In the genomic region with DNA sequence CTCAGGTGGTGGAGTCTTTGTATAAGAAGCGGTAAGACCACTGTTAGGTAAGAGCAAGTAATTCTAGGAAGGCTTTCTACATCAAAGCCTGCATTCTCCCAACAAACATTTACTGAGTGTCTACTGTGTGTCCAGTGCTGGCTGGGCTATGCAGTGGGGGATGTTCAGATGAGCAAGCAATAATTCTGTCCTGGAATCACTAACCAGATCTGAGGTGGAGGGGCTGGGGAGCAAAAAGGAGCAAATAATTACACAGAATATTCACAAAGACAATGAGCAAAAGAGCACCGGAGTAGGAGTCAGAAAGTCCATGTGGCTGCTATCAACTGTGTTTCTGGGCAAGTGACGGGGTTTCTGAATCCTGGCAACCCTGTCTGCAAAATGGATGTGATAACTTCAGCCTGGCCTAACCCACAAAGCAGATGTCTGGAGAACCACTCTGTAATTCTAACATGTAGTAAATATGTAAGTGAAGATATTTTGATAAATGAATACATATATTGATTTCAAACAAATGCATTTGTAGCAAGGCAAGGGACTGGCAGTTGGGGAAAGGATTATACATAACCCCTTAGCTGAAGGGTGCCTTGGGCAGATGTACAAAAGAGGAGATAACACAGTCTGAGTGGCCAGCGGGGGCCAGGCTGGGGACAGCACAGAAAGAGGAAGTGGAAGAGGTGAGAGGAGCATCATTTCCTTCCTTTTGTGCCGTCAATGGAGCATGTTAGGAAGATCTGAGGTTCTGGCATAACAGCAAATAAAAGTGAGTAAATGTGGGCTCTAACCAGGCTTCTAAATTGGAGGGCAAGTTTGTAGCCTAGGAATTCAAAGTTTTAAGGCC, we compare ENCODE assay signal across 9 cellular contexts. TPM values are rescaled to one million over a fixed set of nuclear protein-coding genes. Genes with fewer than 3 reads are reported as not detected.
DNase-seq lines count a peak whose midpoint lies in the region; ATAC-seq and TF ChIP-seq lines count a peak whose summit lies in the region.
"Had no signal": no experiment of that assay in that cellular context is flagged by ENCODE, and none has a peak within 500 bp of the region (broad histone marks: within the 10 kb centered on the region; RNA-seq: fewer than 3 reads in every experiment).

No MANE protein-coding gene starts in this region.

- H3K27me3 ChIP-seq in esophagus muscularis mucosa, result no peaks in the 10 kb centered on the region
- no peaks in the 10 kb centered on the region for H3K27me3 ChIP-seq in colonic mucosa
- H3K27me3 ChIP-seq in SJCRH30, result no peaks in the 10 kb centered on the region

- peak overlapping the region; percentile 88 for H3K27ac Mint-ChIP-seq in stimulated activated effector memory CD8-positive, alpha-beta T cell treated with anti-CD3 and anti-CD28 coated beads, Interleukin-12 subunit alpha, Interleukin-12 subunit beta, amount 100 ng/mL, for 72 hours

- TF ChIP-seq POLR2A in NB4 (IDR thresholded peaks at IDR 0.05; ENCODE audit: extremely low read depth, insufficient read length), result no peak
- no peak for TF ChIP-seq POLR2A in esophagus muscularis mucosa (IDR thresholded peaks at IDR 0.05; ENCODE audit: low read depth)

- H3K4me3 ChIP-seq in NB4 (ENCODE audit: low read depth, low read length) (no peak overlapping the region), esophagus muscularis mucosa (no peak overlapping the region), colonic mucosa (no peak overlapping the region), SJCRH30 (no peak overlapping the region)

- 40% methylated on average over 5 of the region's 5 CpGs for WGBS in esophagus muscularis mucosa

- intact Hi-C loops in esophagus muscularis mucosa (cut with DNase I) (no loop called here), colonic mucosa (cut with DNase I) (no loop called here)

- peaks cover 22 to 73% (median 60%) of the 10 kb centered on the region in 4 donors for H3K4me1 ChIP-seq in esophagus muscularis mucosa
- no peaks in the 10 kb centered on the region for H3K4me1 ChIP-seq in colonic mucosa
- no peaks in the 10 kb centered on the region for H3K4me1 ChIP-seq in SJCRH30

- TF ChIP-seq CTCF in NB4 (IDR thresholded peaks at IDR 0.05; ENCODE audit: low read depth, low read length) (no peak), esophagus muscularis mucosa (IDR thresholded peaks at IDR 0.05) (no peak), colonic mucosa (IDR thresholded peaks at IDR 0.05) (no peak)

- no peaks in the 10 kb centered on the region for H3K9me3 Mint-ChIP-seq in stimulated activated effector memory CD8-positive, alpha-beta T cell treated with anti-CD3 and anti-CD28 coated beads, Interleukin-12 subunit alpha, Interleukin-12 subunit beta, amount 100 ng/mL, for 72 hours

- H3K4me3 Mint-ChIP-seq in stimulated activated effector memory CD8-positive, alpha-beta T cell treated with anti-CD3 and anti-CD28 coated beads, Interleukin-12 subunit alpha, Interleukin-12 subunit beta, amount 100 ng/mL, for 72 hours, result peak overlapping the region; percentile 5

- H3K9ac ChIP-seq in colonic mucosa (ENCODE audit: low read depth in 2 of 2, low read length in 2 of 2), result no peak overlapping the region

- no peaks in the 10 kb centered on the region for H3K9me3 ChIP-seq in esophagus muscularis mucosa
- no peaks in the 10 kb centered on the region for H3K9me3 ChIP-seq in colonic mucosa
- no peaks in the 10 kb centered on the region for H3K9me3 ChIP-seq in SJCRH30 (replicated peaks)

- peak; percentile 54 for ATAC-seq in GM19372 (IDR thresholded peaks at IDR 0.05; ENCODE audit: low read depth, unreplicated experiment)
- peak; percentile 64 for ATAC-seq in stimulated activated effector memory CD8-positive, alpha-beta T cell treated with anti-CD3 and anti-CD28 coated beads, Interleukin-12 subunit alpha, Interleukin-12 subunit beta, amount 100 ng/mL, for 72 hours

- peak; percentile 53 for DNase-seq in NB4 (ENCODE audit: low read depth)
- no peak for DNase-seq in esophagus muscularis mucosa (ENCODE audit: extremely low spot score)
- DNase-seq in stimulated activated effector memory CD8-positive, alpha-beta T cell treated with anti-CD3 and anti-CD28 coated beads, Interleukin-12 subunit alpha, Interleukin-12 subunit beta, amount 100 ng/mL, for 72 hours (ENCODE audit: low spot score in 2 of 2), result no peak
- no peak for DNase-seq in colonic mucosa
- no peak for DNase-seq in NCI-H2081 treated with DMSO at 0.1 percent for 48 hours (lab: John Stamatoyannopoulos, UW)
- DNase-seq in SJCRH30, result no peak
- DNase-seq in DMS53 (lab: John Stamatoyannopoulos, UW), result no peak

- H3K4me1 Mint-ChIP-seq in stimulated activated effector memory CD8-positive, alpha-beta T cell treated with anti-CD3 and anti-CD28 coated beads, Interleukin-12 subunit alpha, Interleukin-12 subunit beta, amount 100 ng/mL, for 72 hours, result peaks cover 15% of the 10 kb centered on the region

- no peaks in the 10 kb centered on the region for H3K36me3 Mint-ChIP-seq in stimulated activated effector memory CD8-positive, alpha-beta T cell treated with anti-CD3 and anti-CD28 coated beads, Interleukin-12 subunit alpha, Interleukin-12 subunit beta, amount 100 ng/mL, for 72 hours

- H3K36me3 ChIP-seq in esophagus muscularis mucosa (no peaks in the 10 kb centered on the region), colonic mucosa (no peaks in the 10 kb centered on the region), SJCRH30 (no peaks in the 10 kb centered on the region)

- H3K27ac ChIP-seq in esophagus muscularis mucosa (replicated peaks in 1 of 4) (peak overlapping the region; percentile 67 to 82 (median 75)), colonic mucosa (no peak overlapping the region), SJCRH30 (no peak overlapping the region)

- no peak for TF ChIP-seq EP300 in esophagus muscularis mucosa (IDR thresholded peaks at IDR 0.05)

RNA-seq across cellular contexts. Expression of gene CYP8B1, which starts 28.8 kb away (rescaled TPM):
- total RNA-seq in esophagus muscularis mucosa, result not detected
- under 1 TPM in 1 of 2 donors, not detected in 1; 0.20 TPM for total RNA-seq in colonic mucosa
- not detected in 2 replicates for total RNA-seq in SJCRH30 (2014; rRNA removed; shearing (Covaris generic))
- total RNA-seq: glomerular endothelial cell had no signal

RNA-seq across cellular contexts. Expression of gene ACKR2, which starts 37.7 kb away (rescaled TPM):
- total RNA-seq in esophagus muscularis mucosa (10 to 100 TPM in 1 of 4 donors, 1 to 10 TPM in 3; 2.5 to 15.9 (median 7.6) TPM), colonic mucosa (1 to 10 TPM; 3.2 to 6.5 TPM)
- total RNA-seq in SJCRH30 (2014; rRNA removed; shearing (Covaris generic)), result not detected in 2 replicates

RNA-seq across cellular contexts. Expression of gene HIGD1A, which starts 42.6 kb away (rescaled TPM):
- total RNA-seq in esophagus muscularis mucosa (100 to 1,000 TPM; 161 to 407 (median 272) TPM), colonic mucosa (100 to 1,000 TPM; 224 to 360 TPM)
- total RNA-seq in SJCRH30 (2014; rRNA removed; shearing (Covaris generic)), result 155 and 171 TPM in 2 replicates

RNA-seq across cellular contexts. Expression of gene ZNF662, which starts 59.0 kb away (rescaled TPM):
- total RNA-seq in esophagus muscularis mucosa (10 to 100 TPM in 1 of 4 donors, 1 to 10 TPM in 3; 4.0 to 11.6 (median 5.3) TPM), colonic mucosa (1 to 10 TPM; 2.8 to 5.5 TPM)
- not detected in 2 replicates for total RNA-seq in SJCRH30 (2014; rRNA removed; shearing (Covaris generic))

Comparison
In these comparisons a context has a peak if more than half of its experiments do, and no peak if none do; other contexts are left out.
1. H3K27ac ChIP-seq: peak in esophagus muscularis mucosa (4 of 4); none in colonic mucosa (single experiment) and SJCRH30 (single experiment).